In the genomic region with DNA sequence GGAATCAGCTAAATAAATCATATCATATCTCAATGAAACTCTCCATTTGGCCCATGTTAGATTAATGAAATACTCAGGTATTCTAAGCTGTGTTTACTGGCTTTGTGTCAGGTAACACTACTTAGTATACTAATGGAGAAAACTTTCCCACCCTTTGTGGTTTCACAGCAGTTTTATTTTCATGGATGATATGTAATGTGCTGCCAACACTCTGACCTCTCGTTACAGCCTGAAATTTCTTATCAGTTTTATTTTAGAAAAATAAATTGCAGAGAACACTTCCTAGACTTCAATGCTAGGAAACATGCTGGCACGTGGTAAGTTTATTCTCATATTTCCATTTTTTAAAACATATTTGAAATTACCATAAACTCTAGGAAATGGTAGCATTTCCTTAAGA, we compare ENCODE assay signal across 9 cellular contexts.
"Had no signal": no experiment of that assay in that cellular context is flagged by ENCODE, and none has a peak within 500 bp of the region (broad histone marks: within the 10 kb centered on the region; RNA-seq: fewer than 3 reads in every experiment).

No MANE protein-coding gene starts in this region.

- H2AFZ ChIP-seq: GM23248, GM23338 had no signal

- H3K27ac Mint-ChIP-seq: GM23338, H9, HFFc6 had no signal

- DNase-seq: GM23248, GOT3, H7, H9, HCEC 1CT, HFFc6 had no signal

- FAIRE-seq: H1 had no signal

- H3K9me3 ChIP-seq: HAP-1 had no signal

- H3K4me1 ChIP-seq: HAP-1 had no signal

- H3K36me3 ChIP-seq: HAP-1 had no signal

- H3K9ac ChIP-seq: GM23248 had no signal

- H3K4me3 Mint-ChIP-seq: GM23338, H9, HFFc6 had no signal

- H3K4me2 ChIP-seq: GM23338 had no signal

- H3K27ac ChIP-seq: GM23248 had no signal

- H3K4me3 ChIP-seq: GM23248, GM23338, HAP-1 had no signal
